20 cellular contexts compared by ENCODE assay signal in the genomic region with DNA sequence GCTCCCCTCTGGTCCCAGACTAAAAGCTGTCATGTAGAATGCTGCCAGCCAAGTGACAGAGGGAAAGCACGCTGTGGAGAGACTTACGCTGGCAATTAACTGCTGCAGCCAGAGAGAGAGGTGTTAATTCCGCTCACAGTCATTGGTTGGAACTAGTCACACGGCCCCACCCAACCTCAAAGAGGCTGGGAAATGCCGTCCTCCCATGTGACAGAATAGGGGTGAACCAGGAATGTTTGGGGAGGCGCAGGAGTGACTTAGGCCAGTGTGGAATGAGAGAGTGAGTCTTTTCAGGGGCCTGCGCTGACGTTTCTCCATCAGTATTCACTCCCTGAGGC.
DNase-seq lines count a peak whose midpoint lies in the region; ATAC-seq, FAIRE-seq and TF ChIP-seq lines count a peak whose summit lies in the region.
"Had no signal": no experiment of that assay in that cellular context is flagged by ENCODE, and none has a peak within 500 bp of the region (broad histone marks: within the 10 kb centered on the region; RNA-seq: fewer than 3 reads in every experiment).

No MANE protein-coding gene starts in this region.

- no peak for TF ChIP-seq POLR2A in K562 (conservative IDR thresholded peaks at IDR 0.05)

- H3K27me3 Mint-ChIP-seq in mesothelial cell of epicardium (ENCODE audit: low read depth), result no peaks in the 10 kb centered on the region

- H3K4me3 Mint-ChIP-seq in mesothelial cell of epicardium, result no peak overlapping the region

- peak; percentile 61 for DNase-seq in cardiac septum (ENCODE audit: low spot score)
- DNase-seq in Right ventricle myocardium inferior (ENCODE audit: missing footprints), result no peak
- DNase-seq in K562 (ENCODE audit: extremely low read depth in 1 of 4, low spot score in 3 of 4), result peak in 1 of 4 experiments; percentile 16
- DNase-seq in mesothelial cell of epicardium (ENCODE audit: low spot score in 2 of 2, unreplicated experiment in 2 of 2), result no peak
- no peak for DNase-seq in tibial artery
- DNase-seq in 8988T, result no peak
- no peak for DNase-seq in lower lobe of right lung
- no peak for DNase-seq in GM20000 (ENCODE audit: low spot score)
- DNase-seq: Karpas-422, MG63, NCI-H1092, NCI-H146, NCI-H2081, NCI-H510A, NCI-H774, PC-3, Right ventricle myocardium superior had no signal

- ATAC-seq in Right ventricle myocardium inferior (no peak), K562 (no peak), lower lobe of right lung (no peak)
- ATAC-seq: PC-3 had no signal

- H3K4me1 ChIP-seq in K562 (replicated peaks in 1 of 2; ENCODE audit: control insufficient read depth in 2 of 2, insufficient read depth in 2 of 2, low read length in 2 of 2) (no peaks in the 10 kb centered on the region; a peak in 1 of 5 replicates), tibial artery (peaks cover 3 to 73% (median 60%) of the 10 kb centered on the region in 4 donors), lower lobe of right lung (peaks cover 46% of the 10 kb centered on the region)

- H3K4me3 ChIP-seq in K562, result no peak overlapping the region
- no peak overlapping the region for H3K4me3 ChIP-seq in tibial artery
- no peak overlapping the region for H3K4me3 ChIP-seq in lower lobe of right lung
- H3K4me3 ChIP-seq: BLaER1 treated with 17β-estradiol and CSF1 and Interleukin-3, amounts not matched to agents 10 nM and 100 nM; MG63 had no signal

- POLR2A ChIA-PET in K562 (lab: Yijun Ruan, JAX), result no interaction called here

- intact Hi-C loops in cardiac septum (cut with DNase I), result loop anchor here (5.0 kb wide), 1 partner anchor 132 kb away; no protein-coding TSS in a partner anchor
- intact Hi-C loops in Right ventricle myocardium inferior (cut with DNase I), result no loop called here
- intact Hi-C loops in K562 (cut with micrococcal nuclease), result no loop called here
- intact Hi-C loops in tibial artery (cut with DNase I; ENCODE audit: low total_unique reads), result loop anchor here (10.0 kb wide), 1 partner anchor 116 kb away; a partner anchor contains a TSS
- intact Hi-C loops in lower lobe of right lung (cut with DNase I), result no loop called here

- no peak overlapping the region for H3K9ac ChIP-seq in K562 (ENCODE audit: insufficient read depth in 1 of 2, low read depth in 2 of 2, low read length in 2 of 2)
- H3K9ac ChIP-seq: BLaER1 treated with 17β-estradiol and CSF1 and Interleukin-3, amounts not matched to agents 10 nM and 100 nM had no signal

- no peak for TF ChIP-seq EP300 in K562 (IDR thresholded peaks at IDR 0.05; ENCODE audit: low read length)

- H3K9me3 ChIP-seq in K562 (replicated peaks; ENCODE audit: control insufficient read depth, insufficient read depth, low read depth, low read length) (no peaks in the 10 kb centered on the region), tibial artery (no peaks in the 10 kb centered on the region), lower lobe of right lung (no peaks in the 10 kb centered on the region)
- H3K9me3 ChIP-seq: BLaER1 treated with 17β-estradiol and CSF1 and Interleukin-3, amounts not matched to agents 10 nM and 100 nM; MG63 had no signal

- no peaks in the 10 kb centered on the region for H3K9me3 Mint-ChIP-seq in mesothelial cell of epicardium

- H3K27ac ChIP-seq in K562 (ENCODE audit: extremely low read depth, low read depth, low read length) (no peak overlapping the region), tibial artery (peak overlapping the region; percentile 68 to 79), lower lobe of right lung (no peak overlapping the region)

- H4K20me1 ChIP-seq in K562 (replicated peaks; ENCODE audit: control insufficient read depth, insufficient read depth, low read length), result 0 out of 2 replicates have a peak, but pooled peaks cover 5% of the 10 kb centered on the region

- no peak for FAIRE-seq in K562 (lab: Jason Lieb, UNC)
- FAIRE-seq: GM12892, H54 had no signal

- H3K27me3 ChIP-seq in K562 (ENCODE audit: control insufficient read depth in 2 of 2, insufficient read depth in 2 of 2, low read length in 2 of 2), result no peaks in the 10 kb centered on the region
- H3K27me3 ChIP-seq in tibial artery, result no peaks in the 10 kb centered on the region
- no peaks in the 10 kb centered on the region for H3K27me3 ChIP-seq in lower lobe of right lung (ENCODE audit: low read depth)
- H3K27me3 ChIP-seq: BLaER1 treated with 17β-estradiol and CSF1 and Interleukin-3, amounts not matched to agents 10 nM and 100 nM; MG63 had no signal

- no peaks in the 10 kb centered on the region for H3K79me2 ChIP-seq in K562 (ENCODE audit: control insufficient read depth, insufficient read depth, low read length)

- TF ChIP-seq RAD21 in K562 (CRISPR knock-in tag; conservative IDR thresholded peaks at IDR 0.05 in 1 of 2, IDR thresholded peaks at IDR 0.05 in 1 of 2), result no peak

- in situ Hi-C loops in K562 (cut with MboI), result no loop called here

- CTCF ChIA-PET in K562 (lab: Yijun Ruan, JAX; ENCODE audit: low intra/inter-chr PET ratio), result no interaction called here

- H3K27ac Mint-ChIP-seq in mesothelial cell of epicardium, result peak overlapping the region; percentile 39

- no peak overlapping the region for H3K4me2 ChIP-seq in K562 (ENCODE audit: insufficient read depth, low read length)

- no peak for TF ChIP-seq CTCF in K562 (IDR thresholded peaks at IDR 0.05 in 2 of 3, conservative IDR thresholded peaks at IDR 0.05 in 1 of 3; ENCODE audit: insufficient read depth in 2 of 3, low read depth in 1 of 3, low read length in 3 of 3)
- no peak for TF ChIP-seq CTCF in mesothelial cell of epicardium (IDR thresholded peaks at IDR 0.05; ENCODE audit: unreplicated experiment)
- no peak for TF ChIP-seq CTCF in tibial artery (IDR thresholded peaks at IDR 0.05)
- no peak for TF ChIP-seq CTCF in lower lobe of right lung (IDR thresholded peaks at IDR 0.05)
- no peak for TF ChIP-seq CTCF in GM20000 (IDR thresholded peaks at IDR 0.05; ENCODE audit: extremely low read depth, missing control alignments)

- 36% methylated on average over 8 of the region's 8 CpGs for WGBS in K562 (ENCODE audit: insufficient coverage, low coverage, missing lambda C conversion rate)

- H2AFZ ChIP-seq in K562 (ENCODE audit: low read depth, low read length), result no peak overlapping the region

- peaks cover 4% of the 10 kb centered on the region for H3K9me1 ChIP-seq in K562 (ENCODE audit: control insufficient read depth, insufficient read depth, low read length)

- peaks cover 26% of the 10 kb centered on the region for H3K36me3 Mint-ChIP-seq in mesothelial cell of epicardium

- H3K4me1 Mint-ChIP-seq in mesothelial cell of epicardium, result peaks cover 3% of the 10 kb centered on the region

- no TSS peak for BruUV-seq in K562 (replicated peaks; lab: Mats Ljungman, UMichigan)

- H3K36me3 ChIP-seq in K562 (ENCODE audit: control insufficient read depth, insufficient read depth, low read length) (0 out of 3 replicates have a peak, but pooled peaks cover 5% of the 10 kb centered on the region), tibial artery (peaks cover 0 to 15% (median 0%) of the 10 kb centered on the region in 3 donors), lower lobe of right lung (peaks cover 8% of the 10 kb centered on the region)
- H3K36me3 ChIP-seq: MG63 had no signal

TF ChIP-seq in K562, 482 proteins besides CTCF, POLR2A, EP300 and RAD21:
- TF ChIP-seq, protein P1, sequence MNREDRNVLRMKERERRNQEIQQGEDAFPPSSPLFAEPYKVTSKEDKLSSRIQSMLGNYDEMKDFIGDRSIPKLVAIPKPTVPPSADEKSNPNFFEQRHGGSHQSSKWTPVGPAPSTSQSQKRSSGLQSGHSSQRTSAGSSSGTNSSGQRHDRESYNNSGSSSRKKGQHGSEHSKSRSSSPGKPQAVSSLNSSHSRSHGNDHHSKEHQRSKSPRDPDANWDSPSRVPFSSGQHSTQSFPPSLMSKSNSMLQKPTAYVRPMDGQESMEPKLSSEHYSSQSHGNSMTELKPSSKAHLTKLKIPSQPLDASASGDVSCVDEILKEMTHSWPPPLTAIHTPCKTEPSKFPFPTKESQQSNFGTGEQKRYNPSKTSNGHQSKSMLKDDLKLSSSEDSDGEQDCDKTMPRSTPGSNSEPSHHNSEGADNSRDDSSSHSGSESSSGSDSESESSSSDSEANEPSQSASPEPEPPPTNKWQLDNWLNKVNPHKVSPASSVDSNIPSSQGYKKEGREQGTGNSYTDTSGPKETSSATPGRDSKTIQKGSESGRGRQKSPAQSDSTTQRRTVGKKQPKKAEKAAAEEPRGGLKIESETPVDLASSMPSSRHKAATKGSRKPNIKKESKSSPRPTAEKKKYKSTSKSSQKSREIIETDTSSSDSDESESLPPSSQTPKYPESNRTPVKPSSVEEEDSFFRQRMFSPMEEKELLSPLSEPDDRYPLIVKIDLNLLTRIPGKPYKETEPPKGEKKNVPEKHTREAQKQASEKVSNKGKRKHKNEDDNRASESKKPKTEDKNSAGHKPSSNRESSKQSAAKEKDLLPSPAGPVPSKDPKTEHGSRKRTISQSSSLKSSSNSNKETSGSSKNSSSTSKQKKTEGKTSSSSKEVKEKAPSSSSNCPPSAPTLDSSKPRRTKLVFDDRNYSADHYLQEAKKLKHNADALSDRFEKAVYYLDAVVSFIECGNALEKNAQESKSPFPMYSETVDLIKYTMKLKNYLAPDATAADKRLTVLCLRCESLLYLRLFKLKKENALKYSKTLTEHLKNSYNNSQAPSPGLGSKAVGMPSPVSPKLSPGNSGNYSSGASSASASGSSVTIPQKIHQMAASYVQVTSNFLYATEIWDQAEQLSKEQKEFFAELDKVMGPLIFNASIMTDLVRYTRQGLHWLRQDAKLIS (CRISPR knock-in tag; IDR thresholded peaks at IDR 0.05), result no peak
- TF ChIP-seq FOXJ3 (CRISPR knock-in tag; IDR thresholded peaks at IDR 0.05), result no peak
- TF ChIP-seq, protein P2, sequence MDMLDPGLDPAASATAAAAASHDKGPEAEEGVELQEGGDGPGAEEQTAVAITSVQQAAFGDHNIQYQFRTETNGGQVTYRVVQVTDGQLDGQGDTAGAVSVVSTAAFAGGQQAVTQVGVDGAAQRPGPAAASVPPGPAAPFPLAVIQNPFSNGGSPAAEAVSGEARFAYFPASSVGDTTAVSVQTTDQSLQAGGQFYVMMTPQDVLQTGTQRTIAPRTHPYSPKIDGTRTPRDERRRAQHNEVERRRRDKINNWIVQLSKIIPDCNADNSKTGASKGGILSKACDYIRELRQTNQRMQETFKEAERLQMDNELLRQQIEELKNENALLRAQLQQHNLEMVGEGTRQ (CRISPR knock-in tag; IDR thresholded peaks at IDR 0.05), result peak; percentile 34; the same call in 1 of the 2 replicates
- TF ChIP-seq, protein P3, sequence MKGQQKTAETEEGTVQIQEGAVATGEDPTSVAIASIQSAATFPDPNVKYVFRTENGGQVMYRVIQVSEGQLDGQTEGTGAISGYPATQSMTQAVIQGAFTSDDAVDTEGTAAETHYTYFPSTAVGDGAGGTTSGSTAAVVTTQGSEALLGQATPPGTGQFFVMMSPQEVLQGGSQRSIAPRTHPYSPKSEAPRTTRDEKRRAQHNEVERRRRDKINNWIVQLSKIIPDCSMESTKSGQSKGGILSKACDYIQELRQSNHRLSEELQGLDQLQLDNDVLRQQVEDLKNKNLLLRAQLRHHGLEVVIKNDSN (CRISPR knock-in tag; IDR thresholded peaks at IDR 0.05), result peak; percentile 30; the same call in 1 of the 2 replicates

Comparison
In these comparisons a context has a peak if more than half of its experiments do, and no peak if none do; other contexts are left out.
1. intact Hi-C loops: an anchor here in cardiac septum (5.0 kb wide) and tibial artery (10.0 kb wide); none called in Right ventricle myocardium inferior, K562 and lower lobe of right lung.
2. H3K27ac ChIP-seq: peak in tibial artery (2 of 2); none in K562 (single experiment) and lower lobe of right lung (single experiment).